Comparison of ENCODE assay signal across 26 cellular contexts in genomic region chrX:8627796-8628195, GRCh38.
A peak's percentile ranks its signal among the peaks of the same experiment; 100 is the strongest.
DNase-seq lines count a peak whose midpoint lies in the region; ATAC-seq, FAIRE-seq and TF ChIP-seq lines count a peak whose summit lies in the region.
"Had no signal": no experiment of that assay in that cellular context is flagged by ENCODE, and none has a peak within 500 bp of the region (broad histone marks: within the 10 kb centered on the region; RNA-seq: fewer than 3 reads in every experiment).

No MANE protein-coding gene starts in this region.

- H3K4me1 Mint-ChIP-seq in astrocyte (ENCODE audit: low read depth, unreplicated experiment): no peaks in the 10 kb centered on the region
- H3K4me1 Mint-ChIP-seq: CD4-positive, CD25-positive, alpha-beta regulatory T cell had no signal

- no peaks in the 10 kb centered on the region for H3K27me3 ChIP-seq in astrocyte (ENCODE audit: insufficient read depth, low read length)
- no peaks in the 10 kb centered on the region for H3K27me3 ChIP-seq in trophoblast cell (ENCODE audit: insufficient read depth, low read length)
- H3K27me3 ChIP-seq: BLaER1, MG63 had no signal

- no peak overlapping the region for H3K9ac ChIP-seq in astrocyte (ENCODE audit: low read length)
- no peak overlapping the region for H3K9ac ChIP-seq in trophoblast cell (ENCODE audit: low read length)
- H3K9ac ChIP-seq: BLaER1 had no signal

- H3K9me3 ChIP-seq in astrocyte (ENCODE audit: insufficient read depth, low read depth, low read length) (no peaks in the 10 kb centered on the region), trophoblast cell (ENCODE audit: insufficient read depth, low read depth, low read length) (no peaks in the 10 kb centered on the region)
- H3K9me3 ChIP-seq: BLaER1, MG63 had no signal

- no peaks in the 10 kb centered on the region for H3K79me2 ChIP-seq in astrocyte (ENCODE audit: insufficient read depth, low read length)
- H3K79me2 ChIP-seq in trophoblast cell (ENCODE audit: control insufficient read depth, insufficient read depth, low read length, poor library complexity): no peaks in the 10 kb centered on the region

- H3K27ac Mint-ChIP-seq in astrocyte (ENCODE audit: unreplicated experiment): no peak overlapping the region
- H3K27ac Mint-ChIP-seq: CD4-positive, CD25-positive, alpha-beta regulatory T cell; GM23338; H9 had no signal

- H3K4me3 Mint-ChIP-seq in astrocyte (ENCODE audit: unreplicated experiment): no peak overlapping the region
- H3K4me3 Mint-ChIP-seq: CD4-positive, CD25-positive, alpha-beta regulatory T cell; GM23338; H9 had no signal

- FAIRE-seq in astrocyte (lab: Jason Lieb, UNC): no peak
- FAIRE-seq: G401.6 had no signal

- H2BK12ac ChIP-seq in trophoblast cell (ENCODE audit: low read length): no peak overlapping the region

- H2AFZ ChIP-seq in astrocyte (ENCODE audit: low read depth, low read length): no peak overlapping the region
- no peak overlapping the region for H2AFZ ChIP-seq in trophoblast cell (ENCODE audit: insufficient read depth, low read length, poor library complexity)
- H2AFZ ChIP-seq: GM23338 had no signal

- H3K27me3 Mint-ChIP-seq in astrocyte (ENCODE audit: low read depth, unreplicated experiment): no peaks in the 10 kb centered on the region
- H3K27me3 Mint-ChIP-seq: CD4-positive, CD25-positive, alpha-beta regulatory T cell had no signal

- H2BK120ac ChIP-seq in trophoblast cell (ENCODE audit: insufficient read depth, low read length, poor library complexity): no peak overlapping the region

- no peak overlapping the region for H3K18ac ChIP-seq in trophoblast cell (ENCODE audit: low read length)

- no peaks in the 10 kb centered on the region for H3K36me3 Mint-ChIP-seq in astrocyte (ENCODE audit: low read depth, unreplicated experiment)
- H3K36me3 Mint-ChIP-seq: CD4-positive, CD25-positive, alpha-beta regulatory T cell had no signal

- no peak overlapping the region for H3K4me3 ChIP-seq in astrocyte (ENCODE audit: insufficient read depth, low read depth, low read length)
- no peak overlapping the region for H3K4me3 ChIP-seq in trophoblast cell (ENCODE audit: low read depth, low read length)
- H3K4me3 ChIP-seq: BLaER1, GM23338, MG63 had no signal

- H4K8ac ChIP-seq in trophoblast cell (ENCODE audit: low read depth, low read length): no peak overlapping the region

- ATAC-seq in GM18909 (IDR thresholded peaks at IDR 0.05; ENCODE audit: poor library complexity, unreplicated experiment): no peak
- ATAC-seq: GM23338, Panc1 had no signal

- no peak overlapping the region for H2BK5ac ChIP-seq in trophoblast cell (ENCODE audit: low read depth, low read length, poor library complexity)

- H3K4me2 ChIP-seq in astrocyte (ENCODE audit: low read length): no peak overlapping the region
- no peak overlapping the region for H3K4me2 ChIP-seq in trophoblast cell (ENCODE audit: low read length)
- H3K4me2 ChIP-seq: BLaER1, GM23338 had no signal

- no peak overlapping the region for H3K14ac ChIP-seq in trophoblast cell (ENCODE audit: low read length)

- H4K20me1 ChIP-seq in astrocyte (ENCODE audit: insufficient read depth, low read length): no peaks in the 10 kb centered on the region
- H4K20me1 ChIP-seq: BLaER1 had no signal

- no peak overlapping the region for H2AK5ac ChIP-seq in trophoblast cell (ENCODE audit: low read length)

- no peak overlapping the region for H4K91ac ChIP-seq in trophoblast cell (ENCODE audit: low read depth, low read length)

- H3K4ac ChIP-seq in trophoblast cell (ENCODE audit: low read depth, low read length): no peak overlapping the region

- H3K27ac ChIP-seq in astrocyte (ENCODE audit: low read depth, low read length) (no peak overlapping the region), trophoblast cell (ENCODE audit: low read depth, low read length) (no peak overlapping the region)
- H3K27ac ChIP-seq: BLaER1 had no signal

- no peaks in the 10 kb centered on the region for H3K9me3 Mint-ChIP-seq in astrocyte (ENCODE audit: unreplicated experiment)
- H3K9me3 Mint-ChIP-seq: GM23338, H9 had no signal

- H3K79me1 ChIP-seq in trophoblast cell (ENCODE audit: low read length): no peaks in the 10 kb centered on the region

- no peak for TF ChIP-seq CTCF in astrocyte (IDR thresholded peaks at IDR 0.05; ENCODE audit: insufficient read depth, low read depth, low read length)

- H4K12ac ChIP-seq in trophoblast cell (ENCODE audit: low read depth, low read length): no peak overlapping the region

- peak; percentile 25 for DNase-seq in HT1080 (ENCODE audit: low read depth)
- peak; percentile 30 to 50 for DNase-seq in NOMO-1 (lab: John Stamatoyannopoulos, UW; ENCODE audit: unreplicated experiment in 2 of 2)
- DNase-seq in astrocyte (ENCODE audit: low read depth): peak; percentile 6
- peak; percentile 1 to 7 for DNase-seq in trophoblast cell
- DNase-seq in NCI-H187 (lab: John Stamatoyannopoulos, UW): no peak
- DNase-seq in DMS153 treated with DMSO at 0.1 percent for 48 hours (lab: John Stamatoyannopoulos, UW; ENCODE audit: unreplicated experiment): no peak
- DNase-seq: CD4-positive, CD25-positive, alpha-beta regulatory T cell; DMS153; H9; IMR-90; KG1; MG63; NCI-H1105; NCI-H1436 treated with DMSO at 0.1 percent for 48 hours; NCI-H1930; NCI-H2107; NCI-H446; NCI-H524 treated with DMSO at 0.1 percent for 48 hours; NCI-H774; NK-92 treated with Interleukin-12 subunit alpha and Interleukin-12 subunit beta, amount 100 ng/mL, for 24 hours; SHP77 treated with DMSO at 0.1 percent for 48 hours had no signal

- no peaks in the 10 kb centered on the region for H3K36me3 ChIP-seq in astrocyte (ENCODE audit: insufficient read depth, low read length)
- H3K36me3 ChIP-seq in trophoblast cell (ENCODE audit: control insufficient read depth in 1 of 2, insufficient read depth in 2 of 2, low read length in 2 of 2): no peaks in the 10 kb centered on the region
- H3K36me3 ChIP-seq: BLaER1, MG63 had no signal

- H3K4me1 ChIP-seq in astrocyte (ENCODE audit: insufficient read depth, low read length) (no peaks in the 10 kb centered on the region), trophoblast cell (ENCODE audit: control insufficient read depth in 1 of 2, insufficient read depth in 2 of 2, low read length in 2 of 2) (no peaks in the 10 kb centered on the region)
- H3K4me1 ChIP-seq: BLaER1 had no signal

- no peak overlapping the region for H3K23ac ChIP-seq in trophoblast cell (ENCODE audit: low read length)

Comparison
In these comparisons a context has a peak if more than half of its experiments do, and no peak if none do; other contexts are left out.
1. DNase-seq: peak in HT1080 (single experiment), NOMO-1 (2 of 2), astrocyte (single experiment) and trophoblast cell (2 of 2); none in NCI-H187 (0 of 2) and DMS153 treated with DMSO at 0.1 percent for 48 hours (single experiment).